9 cellular contexts compared by ENCODE assay signal in genomic region chr9:84140535-84141101, GRCh38.
DNase-seq lines count a peak whose midpoint lies in the region; ATAC-seq, FAIRE-seq and TF ChIP-seq lines count a peak whose summit lies in the region.
"Had no signal": no experiment of that assay in that cellular context is flagged by ENCODE, and none has a peak within 500 bp of the region (broad histone marks: within the 10 kb centered on the region; RNA-seq: fewer than 3 reads in every experiment).

No MANE protein-coding gene starts in this region.

- peaks cover 57% of the 10 kb centered on the region for H3K27me3 Mint-ChIP-seq in stimulated activated memory B cell treated with anti-CD40 and anti-IgM and Interleukin-4, amounts not matched to agents 10 μg/mL and 1 μg/mL and 100 μg/mL, for 72 hours

- peaks cover 21% of the 10 kb centered on the region for H3K4me1 Mint-ChIP-seq in stimulated activated memory B cell treated with anti-CD40 and anti-IgM and Interleukin-4, amounts not matched to agents 10 μg/mL and 1 μg/mL and 100 μg/mL, for 72 hours

- H3K9me1 ChIP-seq in keratinocyte (ENCODE audit: control insufficient read depth, extremely low read depth, insufficient read depth, low read length) = no peaks in the 10 kb centered on the region

- TF ChIP-seq RAD21 in GM12878 (IDR thresholded peaks at IDR 0.05; ENCODE audit: insufficient read depth, low read depth, low read length) = no peak

- H3K27ac ChIP-seq in GM12878 (ENCODE audit: control insufficient read depth, insufficient read depth) (no peak overlapping the region), keratinocyte (ENCODE audit: control insufficient read depth, insufficient read depth, low read length) (no peak overlapping the region)

- ATAC-seq in GM12878 = peak; percentile 60
- ATAC-seq in stimulated activated memory B cell treated with anti-CD40 and anti-IgM and Interleukin-4, amounts not matched to agents 10 μg/mL and 1 μg/mL and 100 μg/mL, for 72 hours = peak; percentile 57
- no peak for ATAC-seq in HG03139 (IDR thresholded peaks at IDR 0.05; ENCODE audit: unreplicated experiment)
- ATAC-seq in GM18517 (IDR thresholded peaks at IDR 0.05; ENCODE audit: unreplicated experiment) = no peak
- ATAC-seq in HG03097 (IDR thresholded peaks at IDR 0.05; ENCODE audit: low FRiP score, unreplicated experiment) = no peak

- WGBS in GM12878 (ENCODE audit: insufficient coverage, insufficient replicate concordance, low lambda C conversion rate, missing lambda C conversion rate) = 24% methylated on average over 41 of the region's 41 CpGs

- no peak for TF ChIP-seq CTCF in GM12878 (IDR thresholded peaks at IDR 0.05 in 2 of 3, conservative IDR thresholded peaks at IDR 0.05 in 1 of 3; ENCODE audit: control insufficient read depth in 2 of 3, extremely low read depth in 1 of 3, insufficient read depth in 1 of 3, low read depth in 3 of 3, low read length in 3 of 3)
- TF ChIP-seq CTCF in keratinocyte (optimal IDR thresholded peaks at IDR 0.05 in 1 of 3, IDR thresholded peaks at IDR 0.05 in 1 of 3, conservative IDR thresholded peaks at IDR 0.05 in 1 of 3; ENCODE audit: extremely low read depth in 1 of 3, insufficient read depth in 2 of 3, low read length in 3 of 3) = no peak

- peak overlapping the region; percentile 81 for H3K4me2 ChIP-seq in GM12878 (ENCODE audit: control insufficient read depth, insufficient read depth)
- H3K4me2 ChIP-seq in keratinocyte (ENCODE audit: control insufficient read depth, extremely low read depth, insufficient read depth, low read depth, low read length) = peak overlapping the region; percentile 60

- H3K79me2 ChIP-seq in GM12878 (ENCODE audit: control insufficient read depth, insufficient read depth, low read length) (no peaks in the 10 kb centered on the region), keratinocyte (ENCODE audit: control insufficient read depth, insufficient read depth, low read length) (no peaks in the 10 kb centered on the region)

- DNase-seq in D341Med (ENCODE audit: low spot score) = peak; percentile 55
- DNase-seq in NCI-H146 treated with DMSO at 0.1 percent for 48 hours (lab: John Stamatoyannopoulos, UW; ENCODE audit: unreplicated experiment) = peak; percentile 53
- no peak for DNase-seq in GM12878 (ENCODE audit: low read depth, low spot score)
- no peak for DNase-seq in keratinocyte (ENCODE audit: low read depth, low spot score)

- RAD21 ChIA-PET in GM12878 (lab: Charles Lee; ENCODE audit: unreplicated experiment) = no interaction called here

- CTCF ChIA-PET in GM12878 (lab: Yijun Ruan, JAX) = interaction anchor here (0.6 kb wide), 1 partner anchor 270 kb away, joined by 5 read pairs; no protein-coding TSS in a partner anchor

- no TSS peak for BruUV-seq in GM12878 (replicated peaks; lab: Mats Ljungman, UMichigan)

- H3K27ac Mint-ChIP-seq in stimulated activated memory B cell treated with anti-CD40 and anti-IgM and Interleukin-4, amounts not matched to agents 10 μg/mL and 1 μg/mL and 100 μg/mL, for 72 hours = no peak overlapping the region

- H3K4me1 ChIP-seq in GM12878 (ENCODE audit: control insufficient read depth, insufficient read depth, low read length) (peaks cover 5% of the 10 kb centered on the region; the same call in 1 of the 2 replicates), keratinocyte (ENCODE audit: control insufficient read depth, extremely low read depth, insufficient read depth, low read length) (peaks cover 28% of the 10 kb centered on the region)

- TF ChIP-seq EP300 in GM12878 (IDR thresholded peaks at IDR 0.05; ENCODE audit: borderline replicate concordance in 1 of 2, control insufficient read depth in 1 of 2, low read depth in 2 of 2, low read length in 2 of 2) = no peak

- H3K36me3 Mint-ChIP-seq in stimulated activated memory B cell treated with anti-CD40 and anti-IgM and Interleukin-4, amounts not matched to agents 10 μg/mL and 1 μg/mL and 100 μg/mL, for 72 hours = no peaks in the 10 kb centered on the region

- peak overlapping the region; percentile 30; the same call in 1 of the 2 replicates for H3K9ac ChIP-seq in GM12878 (ENCODE audit: control insufficient read depth, insufficient read depth, low read length)
- H3K9ac ChIP-seq in keratinocyte (ENCODE audit: control insufficient read depth, extremely low read depth, insufficient read depth, low read length) = no peak overlapping the region

- no peaks in the 10 kb centered on the region for H3K9me3 Mint-ChIP-seq in stimulated activated memory B cell treated with anti-CD40 and anti-IgM and Interleukin-4, amounts not matched to agents 10 μg/mL and 1 μg/mL and 100 μg/mL, for 72 hours

- no peaks in the 10 kb centered on the region; a peak in 2 of 4 replicates for H3K27me3 ChIP-seq in GM12878 (replicated peaks in 1 of 2; ENCODE audit: control insufficient read depth in 2 of 2, insufficient read depth in 2 of 2, low read length in 1 of 2)
- H3K27me3 ChIP-seq in keratinocyte (ENCODE audit: control insufficient read depth, extremely low read depth, insufficient read depth, low read length) = peaks cover 32% of the 10 kb centered on the region

- FAIRE-seq in GM12878 (lab: Jason Lieb, UNC) (no peak), keratinocyte (lab: Jason Lieb, UNC) (no peak)

- H4K20me1 ChIP-seq in GM12878 (ENCODE audit: control insufficient read depth, insufficient read depth) (no peaks in the 10 kb centered on the region), keratinocyte (ENCODE audit: control insufficient read depth, extremely low read depth, insufficient read depth, low read length) (no peaks in the 10 kb centered on the region)

- no peak for TF ChIP-seq POLR2A in GM12878 (IDR thresholded peaks at IDR 0.05; ENCODE audit: low read depth, low read length)

- H3K36me3 ChIP-seq in GM12878 (ENCODE audit: control insufficient read depth in 2 of 2, insufficient read depth in 2 of 2, low read length in 1 of 2) (no peaks in the 10 kb centered on the region), keratinocyte (ENCODE audit: control insufficient read depth in 2 of 2, extremely low read depth in 1 of 2, insufficient read depth in 2 of 2, low read length in 2 of 2) (no peaks in the 10 kb centered on the region)
- H3K36me3 ChIP-seq: adrenal gland had no signal

- intact Hi-C loops in GM12878 (cut with micrococcal nuclease; ENCODE audit: unreplicated experiment) = no loop called here

- in situ Hi-C loops in GM12878 (cut with MboI) = no loop called here

- H3K9me3 ChIP-seq in GM12878 (replicated peaks; ENCODE audit: control insufficient read depth, insufficient read depth, low read length) (no peaks in the 10 kb centered on the region), keratinocyte (ENCODE audit: control insufficient read depth, low read depth, low read length) (no peaks in the 10 kb centered on the region)
- H3K9me3 ChIP-seq: adrenal gland had no signal

- dilution Hi-C loops in keratinocyte (cut with MboI; ENCODE audit: extremely low pct_ligation_motif_present, low sequenced_read_pairs) = no loop called here

- H3K4me3 Mint-ChIP-seq in stimulated activated memory B cell treated with anti-CD40 and anti-IgM and Interleukin-4, amounts not matched to agents 10 μg/mL and 1 μg/mL and 100 μg/mL, for 72 hours = peak overlapping the region; percentile 80

- H3K4me3 ChIP-seq in GM12878 = peak overlapping the region; percentile 73
- peak overlapping the region in 2 of 3 experiments; percentile 22 to 34 for H3K4me3 ChIP-seq in keratinocyte (ENCODE audit: control insufficient read depth in 2 of 3, extremely low read depth in 1 of 3, insufficient read depth in 2 of 3, low read depth in 1 of 3, low read length in 3 of 3)

- POLR2A ChIA-PET in GM12878 (lab: Charles Lee) = interaction anchor here (0.7 kb wide), 1 partner anchor 75 kb away, joined by 3 read pairs; no protein-coding TSS in a partner anchor

- H2AFZ ChIP-seq in GM12878 (ENCODE audit: control insufficient read depth, low read depth, low read length) (peak overlapping the region; percentile 28), keratinocyte (ENCODE audit: control insufficient read depth, low read length) (no peak overlapping the region)

- SMC1A ChIA-PET in GM12878 (lab: Charles Lee; ENCODE audit: uncharacterized antibody, unreplicated experiment) = no interaction called here

TF ChIP-seq in GM12878, 131 proteins besides CTCF, POLR2A, EP300 and RAD21 (continues in another document):
- TF ChIP-seq SIX5 (IDR thresholded peaks at IDR 0.05; ENCODE audit: low read depth, low read length, severe bottlenecking) (no peak), STAT1 (conservative IDR thresholded peaks at IDR 0.05) (no peak), HDAC2 (IDR thresholded peaks at IDR 0.05) (no peak), JUNB (IDR thresholded peaks at IDR 0.05) (no peak), ESRRA (IDR thresholded peaks at IDR 0.05; ENCODE audit: low read length) (no peak), MEF2A (IDR thresholded peaks at IDR 0.05; ENCODE audit: insufficient read depth, low read depth, low read length) (no peak), CREB1 (IDR thresholded peaks at IDR 0.05; ENCODE audit: low read depth) (no peak), PRDM15 (CRISPR knock-in tag; IDR thresholded peaks at IDR 0.05) (no peak)

Comparison
In these comparisons a context has a peak if more than half of its experiments do, and no peak if none do; other contexts are left out.
1. DNase-seq: peak in D341Med (single experiment) and NCI-H146 treated with DMSO at 0.1 percent for 48 hours (single experiment); none in GM12878 (single experiment) and keratinocyte (single experiment).
2. ATAC-seq: peak in GM12878 (single experiment) and stimulated activated memory B cell treated with anti-CD40 and anti-IgM and Interleukin-4, amounts not matched to agents 10 μg/mL and 1 μg/mL and 100 μg/mL, for 72 hours (single experiment); none in HG03139 (single experiment), GM18517 (single experiment) and HG03097 (single experiment).